ENCODE assay signal across 27 cellular contexts in genomic region chr12:113347-113746, GRCh38. TPM values are rescaled to one million over a fixed set of nuclear protein-coding genes. Genes with fewer than 3 reads are reported as not detected.
DNase-seq lines count a peak whose midpoint lies in the region; TF ChIP-seq lines count a peak whose summit lies in the region.
"Had no signal": no experiment of that assay in that cellular context is flagged by ENCODE, and none has a peak within 500 bp of the region (broad histone marks: within the 10 kb centered on the region; RNA-seq: fewer than 3 reads in every experiment).

No MANE protein-coding gene starts in this region.

- peaks cover 11% of the 10 kb centered on the region for H3K27me3 Mint-ChIP-seq in mesothelial cell of epicardium (ENCODE audit: low read depth)

- no peaks in the 10 kb centered on the region for H3K36me3 Mint-ChIP-seq in mesothelial cell of epicardium
- H3K36me3 Mint-ChIP-seq: CD14-positive monocyte; CD8-positive, alpha-beta memory T cell had no signal

- intact Hi-C loops in sigmoid colon (cut with DNase I): no loop called here

- no peaks in the 10 kb centered on the region for H3K9me3 Mint-ChIP-seq in mesothelial cell of epicardium
- H3K9me3 Mint-ChIP-seq: CD14-positive monocyte; CD8-positive, alpha-beta memory T cell had no signal

- no peak overlapping the region for H3K4me3 Mint-ChIP-seq in mesothelial cell of epicardium
- H3K4me3 Mint-ChIP-seq: CD14-positive monocyte; CD8-positive, alpha-beta memory T cell had no signal

- TF ChIP-seq POLR2A in sigmoid colon (IDR thresholded peaks at IDR 0.05): no peak

- no peak overlapping the region for H3K27ac ChIP-seq in sigmoid colon
- H3K27ac ChIP-seq: 22Rv1, HL-60 had no signal

- peaks cover 57% of the 10 kb centered on the region for H3K4me1 Mint-ChIP-seq in mesothelial cell of epicardium

- H3K27me3 ChIP-seq in sigmoid colon: peaks cover 0 to 39% (median 4%) of the 10 kb centered on the region in 3 donors
- H3K27me3 ChIP-seq: BE2C had no signal

- H3K4me3 ChIP-seq in sigmoid colon: no peak overlapping the region
- H3K4me3 ChIP-seq: MG63 had no signal

- TF ChIP-seq CTCF in mesothelial cell of epicardium (IDR thresholded peaks at IDR 0.05; ENCODE audit: unreplicated experiment) (no peak), sigmoid colon (IDR thresholded peaks at IDR 0.05) (no peak)

- WGBS in sigmoid colon, 2 donors: 57 to 76% methylated on average over 4 of the region's 4 CpGs

- H3K4me1 ChIP-seq in sigmoid colon: no peaks in the 10 kb centered on the region
- H3K4me1 ChIP-seq: BE2C had no signal

- H3K36me3 ChIP-seq in sigmoid colon: no peaks in the 10 kb centered on the region
- H3K36me3 ChIP-seq: BE2C, MG63 had no signal

- peak; percentile 31 for DNase-seq in DMS53 (lab: John Stamatoyannopoulos, UW)
- DNase-seq in DMS53 treated with DMSO at 0.1 percent for 48 hours (lab: John Stamatoyannopoulos, UW; ENCODE audit: unreplicated experiment): no peak
- DNase-seq in RKO (ENCODE audit: low spot score): peak; percentile 51
- DNase-seq in mesothelial cell of epicardium (ENCODE audit: low spot score in 2 of 2, unreplicated experiment in 2 of 2): no peak
- DNase-seq in sigmoid colon: peak; percentile 5
- DNase-seq in putamen (ENCODE audit: low spot score): no peak
- no peak for DNase-seq in NCI-H526 (lab: John Stamatoyannopoulos, UW)
- DNase-seq in DMS153 (lab: John Stamatoyannopoulos, UW): no peak
- DNase-seq: BE2C; CD8-positive, alpha-beta memory T cell; DMS 273 treated with DMSO at 0.1 percent for 48 hours; GOT3; KBM-7; MG63; NCI-H2029 treated with DMSO at 0.1 percent for 48 hours; NCI-H2227 treated with DMSO at 0.1 percent for 48 hours; NCI-H69; OCI-M1; SK-N-SH; SW 1271 had no signal

- H3K9me3 ChIP-seq in sigmoid colon: no peaks in the 10 kb centered on the region
- H3K9me3 ChIP-seq: BE2C, MG63, SK-N-SH had no signal

- peak overlapping the region; percentile 24 for H3K27ac Mint-ChIP-seq in mesothelial cell of epicardium
- H3K27ac Mint-ChIP-seq: CD8-positive, alpha-beta memory T cell had no signal

- TF ChIP-seq EP300 in sigmoid colon (IDR thresholded peaks at IDR 0.05): no peak

RNA-seq across cellular contexts. Expression of gene IQSEC3, which starts 46.8 kb away (rescaled TPM):
- total RNA-seq in mesothelial cell of epicardium: 7.4 to 8.8 TPM (median 8.5 TPM) in 3 replicates
- 1 to 10 TPM in 2 of 4 donors, under 1 TPM in 2; 0.33 to 2.2 (median 0.72) TPM for total RNA-seq in sigmoid colon
- polyA plus RNA-seq in sigmoid colon: under 1 TPM in 2 of 3 donors, not detected in 1; under 0.01 to 0.73 TPM
- total RNA-seq: G401, HT-29, LHCN-M2, NCI-H460 had no signal
- polyA plus RNA-seq: CD14-positive monocyte; CD8-positive, alpha-beta memory T cell had no signal

Comparison
In these comparisons a context has a peak if more than half of its experiments do, and no peak if none do; other contexts are left out.
1. DNase-seq: peak in DMS53 (single experiment), RKO (single experiment) and sigmoid colon (single experiment); none in DMS53 treated with DMSO at 0.1 percent for 48 hours (single experiment), mesothelial cell of epicardium (0 of 2), putamen (single experiment), NCI-H526 (0 of 2) and DMS153 (single experiment).